In the genomic region with DNA sequence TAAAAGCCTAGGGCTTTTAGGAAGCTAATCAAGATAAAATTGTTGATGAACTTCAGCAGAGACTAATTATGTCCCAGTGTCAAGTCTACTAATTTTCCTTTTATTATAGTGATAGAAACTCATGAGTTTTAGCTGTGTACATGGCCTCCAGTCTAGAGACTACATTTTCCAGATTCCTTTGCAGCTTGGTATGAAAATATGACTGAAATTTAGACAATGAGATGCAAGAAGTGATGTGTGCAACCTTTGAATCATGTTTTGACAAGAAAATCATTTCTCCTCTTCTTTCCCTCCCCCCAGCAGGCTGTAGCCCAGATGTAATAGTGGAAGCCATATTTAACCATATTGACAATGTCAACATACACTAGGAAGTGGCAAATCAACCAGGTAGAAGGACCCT, we compare ENCODE assay signal across 26 cellular contexts. TPM values are rescaled to one million over a fixed set of nuclear protein-coding genes. Genes with fewer than 3 reads are reported as not detected.
"Had no signal": no experiment of that assay in that cellular context is flagged by ENCODE, and none has a peak within 500 bp of the region (broad histone marks: within the 10 kb centered on the region; RNA-seq: fewer than 3 reads in every experiment).

No MANE protein-coding gene starts in this region.

- H3K4me3 ChIP-seq: pancreas, psoas muscle, skin epidermis, stomach, suprapubic skin, vagina had no signal

- DNase-seq: activated B cell treated with CpG ODN at 0.5 μM for 24 hours; activated CD4-positive, alpha-beta T cell treated with anti-CD3 and anti-CD28 coated beads for 36 hours; activated CD4-positive, alpha-beta T cell treated with anti-CD3 and anti-CD28 coated beads, Interleukin-2, amount 50 U/mL, for 48 hours; activated CD8-positive, alpha-beta memory T cell treated with anti-CD3 and anti-CD28 coated beads, Interleukin-2, amount 50 U/mL, for 48 hours; activated naive CD4-positive, alpha-beta T cell; activated naive CD8-positive, alpha-beta T cell treated with anti-CD3 and anti-CD28 coated beads for 36 hours; activated T-cell treated with anti-CD3 and anti-CD28 coated beads, Interleukin-2, amount 50 U/mL, for 4 hours; amniotic stem cell; cerebellar nuclear complex; cortex of kidney; endodermal cell; foreskin melanocyte; pancreas; psoas muscle; right cardiac atrium; stimulated activated CD4-positive, alpha-beta T cell treated with anti-CD3 and anti-CD28 coated beads, Interleukin-2, amount 100 ng/mL, for 24 hours; stomach; T1000 had no signal

- H3K36me3 ChIP-seq: neutrophil, pancreas, stomach, suprapubic skin, vagina had no signal

- H3K4me1 ChIP-seq: pancreas, psoas muscle, stomach, suprapubic skin, vagina had no signal

- H3K27ac ChIP-seq: neutrophil, pancreas, psoas muscle, stomach, suprapubic skin, vagina had no signal

- H3K9me3 ChIP-seq: neutrophil, pancreas, psoas muscle, stomach, suprapubic skin, vagina had no signal

- H3K27me3 ChIP-seq: neutrophil, stomach, suprapubic skin, vagina had no signal

RNA-seq across cellular contexts. Expression of a gene that starts 30.3 kb away (rescaled TPM):
- total RNA-seq: activated B cell treated with CpG ODN at 0.5 μM for 24 hours; activated CD4-positive, alpha-beta T cell treated with anti-CD3 and anti-CD28 coated beads for 36 hours; activated CD8-positive, alpha-beta memory T cell treated with anti-CD3 and anti-CD28 coated beads for 36 hours; activated naive CD8-positive, alpha-beta T cell treated with anti-CD3 and anti-CD28 coated beads for 36 hours; activated T-cell treated with anti-CD3 and anti-CD28 coated beads, Interleukin-2, amount 50 U/mL, for 4 hours; activated T-helper 2 cell treated with anti-CD3 and anti-CD28 coated beads, Interferon-gamma antibody, Interleukin-2, Interleukin-4, amounts not matched to agents 10 μg/mL and 5 μg/mL and 100 μg/mL, durations not matched to agents 14 hours and 24 hours and 36 hours; endodermal cell; mononuclear cell; myocyte; psoas muscle had no signal
